ENCODE assay signal across 35 cellular contexts in the genomic region with DNA sequence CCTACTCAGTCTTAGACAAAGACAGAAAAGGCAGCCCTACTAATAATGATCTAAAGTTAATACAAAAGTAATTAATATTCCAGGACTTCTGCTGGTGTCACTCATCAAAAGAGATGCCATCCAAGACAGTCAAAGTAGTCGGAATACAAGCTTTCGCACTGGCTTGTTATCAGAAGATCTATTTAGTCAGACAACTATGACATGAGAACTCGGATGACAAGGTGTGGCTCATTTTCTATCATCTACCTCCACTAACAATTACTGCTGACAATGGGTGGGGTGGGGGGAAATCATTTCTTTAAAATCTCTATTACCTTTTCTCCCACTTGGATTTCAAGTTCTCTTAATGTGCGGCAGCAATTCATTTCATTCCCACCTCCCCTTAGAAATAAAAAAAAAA.
"Had no signal": no experiment of that assay in that cellular context is flagged by ENCODE, and none has a peak within 500 bp of the region (broad histone marks: within the 10 kb centered on the region; RNA-seq: fewer than 3 reads in every experiment).

No MANE protein-coding gene starts in this region.

- H3K36me3 ChIP-seq: MG63 had no signal

- H3K27ac ChIP-seq: KMS-11 had no signal

- H3K27me3 ChIP-seq: MG63 had no signal

- H3K9ac ChIP-seq: KMS-11 had no signal

- H3K4me3 ChIP-seq: MG63 had no signal

- DNase-seq: Karpas-422, Kasumi-1, KBM-7, KG1, MG63, MM.1S, MV-4-11, NCI-H1048, NCI-H1092, NCI-H1092 treated with DMSO at 0.1 percent for 48 hours, NCI-H1105, NCI-H1105 treated with DMSO at 0.1 percent for 48 hours, NCI-H1417, NCI-H1417 treated with DMSO at 0.1 percent for 48 hours, NCI-H1436, NCI-H1436 treated with DMSO at 0.1 percent for 48 hours, NCI-H146, NCI-H1694, NCI-H1694 treated with DMSO at 0.1 percent for 48 hours, NCI-H187, NCI-H187 treated with DMSO at 0.1 percent for 48 hours, NCI-H1930, NCI-H2029, NCI-H2029 treated with DMSO at 0.1 percent for 48 hours, NCI-H2081, NCI-H2081 treated with DMSO at 0.1 percent for 48 hours, NCI-H2107, NCI-H2171, NCI-H2171 treated with DMSO at 0.1 percent for 48 hours, NCI-H2227 treated with DMSO at 0.1 percent for 48 hours, NCI-H226, NCI-H345, NCI-H446, NCI-H446 treated with DMSO at 0.1 percent for 48 hours had no signal

- H3K9me3 ChIP-seq: MG63 had no signal

- H3K4me2 ChIP-seq: KMS-11 had no signal
